29 cellular contexts compared by ENCODE assay signal in genomic region chr12:119476951-119477350, GRCh38.
"Had no signal": no experiment of that assay in that cellular context is flagged by ENCODE, and none has a peak within 500 bp of the region (broad histone marks: within the 10 kb centered on the region; RNA-seq: fewer than 3 reads in every experiment).

No MANE protein-coding gene starts in this region.

- H3K4me3 Mint-ChIP-seq: natural killer cell treated with Interleukin-12 subunit alpha and Interleukin-12 subunit beta and Interleukin-15 and Interleukin-18, amount 100 ng/mL, for 72 hours; nephron progenitor cell; neural progenitor cell; stimulated activated effector memory CD8-positive, alpha-beta T cell treated with anti-CD3 and anti-CD28 coated beads, Interleukin-12 subunit alpha, Interleukin-12 subunit beta, amount 100 ng/mL, for 72 hours; stimulated activated naive B cell treated with anti-CD40 and anti-IgM and Interleukin-4, amounts not matched to agents 10 μg/mL and 1 μg/mL and 100 μg/mL, for 72 hours; stimulated activated naive CD8-positive, alpha-beta T cell treated with anti-CD3 and anti-CD28 coated beads, Interleukin-15, Interleukin-2, amounts not matched to agents 100 ng/mL and 50 ng/mL, for 24 hours had no signal

- H3K4me2 ChIP-seq: neural progenitor cell had no signal

- H3K36me3 Mint-ChIP-seq: natural killer cell treated with Interleukin-12 subunit alpha and Interleukin-12 subunit beta and Interleukin-15 and Interleukin-18, amount 100 ng/mL, for 72 hours; neural progenitor cell; stimulated activated effector memory CD8-positive, alpha-beta T cell treated with anti-CD3 and anti-CD28 coated beads, Interleukin-12 subunit alpha, Interleukin-12 subunit beta, amount 100 ng/mL, for 72 hours; stimulated activated naive B cell treated with anti-CD40 and anti-IgM and Interleukin-4, amounts not matched to agents 10 μg/mL and 1 μg/mL and 100 μg/mL, for 72 hours had no signal

- H3K9me3 ChIP-seq: ovary, psoas muscle, right lobe of liver, thoracic aorta, thyroid gland, vagina had no signal

- H3K9ac ChIP-seq: neural progenitor cell, parathyroid adenoma had no signal

- H3K27me3 Mint-ChIP-seq: progenitor cell of endocrine pancreas; stimulated activated naive B cell treated with anti-CD40 and anti-IgM and Interleukin-4, amounts not matched to agents 10 μg/mL and 1 μg/mL and 100 μg/mL, for 72 hours had no signal

- H3K9me3 Mint-ChIP-seq: nephron progenitor cell; neural progenitor cell; stimulated activated naive CD8-positive, alpha-beta T cell treated with anti-CD3 and anti-CD28 coated beads, Interleukin-15, Interleukin-2, amounts not matched to agents 100 ng/mL and 50 ng/mL, for 24 hours had no signal

- FAIRE-seq: small intestine, urothelium cell line had no signal

- H3K79me2 ChIP-seq: parathyroid adenoma had no signal

- DNase-seq: nephron progenitor cell; occipital lobe; ovary; posterior cingulate gyrus; psoas muscle; right cardiac atrium; right lobe of liver; sigmoid colon; small intestine; stimulated activated CD4-positive, alpha-beta T cell treated with anti-CD3 and anti-CD28 coated beads, Interleukin-15, amount 100 ng/mL, for 24 hours; stimulated activated CD4-positive, alpha-beta T cell treated with anti-CD3 and anti-CD28 coated beads, Interleukin-2, amount 100 ng/mL, for 24 hours; stimulated activated CD4-positive, alpha-beta T cell treated with anti-CD3 and anti-CD28 coated beads, Interleukin-2, amount 100 ng/mL, for 48 hours; stimulated activated CD4-positive, alpha-beta T cell treated with anti-CD3 and anti-CD28 coated beads, Interleukin-4, amount 100 ng/mL, for 24 hours; stimulated activated naive B cell treated with anti-CD40 and anti-IgM and Interleukin-4, amounts not matched to agents 10 μg/mL and 1 μg/mL and 100 μg/mL, for 72 hours; stimulated activated naive CD4-positive, alpha-beta T cell treated with Interleukin-2 at 50 U/mL for 16 hours; stomach; thyroid gland; trophoblast cell; upper lobe of left lung had no signal

- H3K36me3 ChIP-seq: neural progenitor cell, ovary, right lobe of liver, sigmoid colon, stomach, thoracic aorta, thyroid gland, tibial nerve, upper lobe of left lung, vagina had no signal

- H3K27ac ChIP-seq: neural progenitor cell, ovary, parathyroid adenoma, psoas muscle, right lobe of liver, sigmoid colon, stomach, thoracic aorta, thyroid gland, tibial nerve, upper lobe of left lung, vagina had no signal

- ATAC-seq: natural killer cell treated with Interleukin-12 subunit alpha and Interleukin-12 subunit beta and Interleukin-15 and Interleukin-18, amount 100 ng/mL, for 72 hours; psoas muscle; right cardiac atrium; right lobe of liver; stimulated activated effector memory CD8-positive, alpha-beta T cell treated with anti-CD3 and anti-CD28 coated beads, Interleukin-12 subunit alpha, Interleukin-12 subunit beta, amount 100 ng/mL, for 72 hours; stimulated activated naive B cell treated with anti-CD40 and anti-IgM and Interleukin-4, amounts not matched to agents 10 μg/mL and 1 μg/mL and 100 μg/mL, for 72 hours had no signal

- H3K4me3 ChIP-seq: neural progenitor cell, ovary, psoas muscle, right lobe of liver, sigmoid colon, stomach, thoracic aorta, thyroid gland, tibial nerve, upper lobe of left lung, vagina had no signal

- H2AFZ ChIP-seq: neural progenitor cell, parathyroid adenoma had no signal

- H3K27me3 ChIP-seq: neural progenitor cell, ovary, right lobe of liver, sigmoid colon, stomach, thyroid gland, tibial nerve, upper lobe of left lung, vagina had no signal

- H3K27ac Mint-ChIP-seq: natural killer cell treated with Interleukin-12 subunit alpha and Interleukin-12 subunit beta and Interleukin-15 and Interleukin-18, amount 100 ng/mL, for 72 hours; nephron progenitor cell; neural progenitor cell; progenitor cell of endocrine pancreas; stimulated activated effector memory CD8-positive, alpha-beta T cell treated with anti-CD3 and anti-CD28 coated beads, Interleukin-12 subunit alpha, Interleukin-12 subunit beta, amount 100 ng/mL, for 72 hours; stimulated activated naive B cell treated with anti-CD40 and anti-IgM and Interleukin-4, amounts not matched to agents 10 μg/mL and 1 μg/mL and 100 μg/mL, for 72 hours; stimulated activated naive CD8-positive, alpha-beta T cell treated with anti-CD3 and anti-CD28 coated beads, Interleukin-15, Interleukin-2, amounts not matched to agents 100 ng/mL and 50 ng/mL, for 24 hours had no signal

- H3K4me1 ChIP-seq: neural progenitor cell, psoas muscle, right lobe of liver, stomach, tibial nerve, upper lobe of left lung, vagina had no signal

- H3K4me1 Mint-ChIP-seq: nephron progenitor cell; stimulated activated effector memory CD8-positive, alpha-beta T cell treated with anti-CD3 and anti-CD28 coated beads, Interleukin-12 subunit alpha, Interleukin-12 subunit beta, amount 100 ng/mL, for 72 hours; stimulated activated naive B cell treated with anti-CD40 and anti-IgM and Interleukin-4, amounts not matched to agents 10 μg/mL and 1 μg/mL and 100 μg/mL, for 72 hours had no signal
